In genomic region chr7:144291607-144292006, GRCh38 we compare ENCODE assay signal across 13 cellular contexts. TPM values are rescaled to one million over a fixed set of nuclear protein-coding genes. Genes with fewer than 3 reads are reported as not detected.
"Had no signal": no experiment of that assay in that cellular context is flagged by ENCODE, and none has a peak within 500 bp of the region (broad histone marks: within the 10 kb centered on the region; RNA-seq: fewer than 3 reads in every experiment).

No MANE protein-coding gene starts in this region.

RNA-seq across cellular contexts. Expression of gene OR2A1, which starts 20.6 kb away (rescaled TPM):
- total RNA-seq: activated naive CD8-positive, alpha-beta T cell treated with anti-CD3 and anti-CD28 coated beads for 36 hours; activated T-cell treated with anti-CD3 and anti-CD28 coated beads, Interleukin-2, amount 50 U/mL, for 4 hours; activated T-helper 1 cell treated with anti-CD3 and anti-CD28 coated beads, Interleukin-12 subunit alpha, Interleukin-12 subunit beta, Interleukin-2, Interleukin-4 antibody, amounts not matched to agents 30 ng/mL and 10 ng/mL and 1 ng/mL, durations not matched to agents 14 hours and 24 hours and 36 hours; ascending aorta; body of pancreas; IMR-90; K562; MCF 10A; OCI-LY7; PC-9; Right ventricle myocardium superior; T-helper 1 cell treated with Interleukin-12 subunit alpha and Interleukin-12 subunit beta and Interleukin-4 antibody, amounts not matched to agents 30 ng/mL and 1 ng/mL, for 36 hours had no signal
- polyA plus RNA-seq: IMR-90, K562 had no signal

RNA-seq across cellular contexts. Expression of gene CTAGE8, which starts 22.5 kb away (rescaled TPM):
- total RNA-seq: ascending aorta, IMR-90, OCI-LY7 had no signal
- polyA plus RNA-seq: IMR-90 had no signal

RNA-seq across cellular contexts. Expression of gene OR2A7, which starts 27.0 kb away (rescaled TPM):
- total RNA-seq: IMR-90, K562, OCI-LY7 had no signal
- polyA plus RNA-seq: IMR-90 had no signal

RNA-seq across cellular contexts. Expression of gene OR2A42, which starts 52.2 kb away (rescaled TPM):
- total RNA-seq: activated naive CD8-positive, alpha-beta T cell treated with anti-CD3 and anti-CD28 coated beads for 36 hours; activated T-cell treated with anti-CD3 and anti-CD28 coated beads, Interleukin-2, amount 50 U/mL, for 4 hours; activated T-helper 1 cell treated with anti-CD3 and anti-CD28 coated beads, Interleukin-12 subunit alpha, Interleukin-12 subunit beta, Interleukin-2, Interleukin-4 antibody, amounts not matched to agents 30 ng/mL and 10 ng/mL and 1 ng/mL, durations not matched to agents 14 hours and 24 hours and 36 hours; ascending aorta; body of pancreas; IMR-90; K562; MCF 10A; OCI-LY7; PC-9; Right ventricle myocardium superior; T-helper 2 cell treated with Interferon-gamma antibody and Interleukin-4, amounts not matched to agents 100 ng/mL and 5 ng/mL, for 36 hours had no signal
- polyA plus RNA-seq: IMR-90, K562 had no signal
